In genomic region chr19:48400018-48400742, GRCh38 we compare ENCODE assay signal across 9 cellular contexts. TPM values are rescaled to one million over a fixed set of nuclear protein-coding genes. Genes with fewer than 3 reads are reported as not detected.
DNase-seq lines count a peak whose midpoint lies in the region; FAIRE-seq and TF ChIP-seq lines count a peak whose summit lies in the region.
"Had no signal": no experiment of that assay in that cellular context is flagged by ENCODE, and none has a peak within 500 bp of the region (broad histone marks: within the 10 kb centered on the region; RNA-seq: fewer than 3 reads in every experiment).

No MANE protein-coding gene starts in this region.

- H3K27me3 ChIP-seq in AG04450 (ENCODE audit: control insufficient read depth, insufficient read depth, low read length), result peaks cover 26% of the 10 kb centered on the region
- peaks cover 0 to 19% of the 10 kb centered on the region in 2 donors for H3K27me3 ChIP-seq in Peyer's patch

- H3K4me3 ChIP-seq in AG04450 (ENCODE audit: low read depth, low read length) (peak overlapping the region; percentile 1; the same call in 1 of the 2 replicates), Peyer's patch (no peak overlapping the region)
- H3K4me3 ChIP-seq: suprapubic skin had no signal

- peaks cover 0 to 8% (median 4%) of the 10 kb centered on the region in 4 donors for H3K4me1 ChIP-seq in Peyer's patch

- no peaks in the 10 kb centered on the region for H3K36me3 ChIP-seq in Peyer's patch
- H3K36me3 ChIP-seq: suprapubic skin had no signal

- no peak for FAIRE-seq in GM12891 (lab: Jason Lieb, UNC)

- POLR2A ChIA-PET in AG04450 (lab: Yijun Ruan, JAX), result interaction anchor here (0.7 to 1.4 kb wide), 2 partner anchors 9 to 10 kb away, joined by 3 to 9 read pairs; partner anchors contain the start of gene KDELR1

- no peak for TF ChIP-seq POLR2A in Peyer's patch (IDR thresholded peaks at IDR 0.05)
- no peak for TF ChIP-seq POLR2A in GM12891 (IDR thresholded peaks at IDR 0.05; ENCODE audit: low read depth, low read length)

- CTCF ChIA-PET in AG04450 (lab: Charles Lee), result interaction anchor here (5.4 kb wide), 1 partner anchor 9 kb away, joined by 42 read pairs; the partner anchor contains the start of gene KDELR1

- peaks cover 5% of the 10 kb centered on the region; the same call in 1 of the 2 replicates for H3K9me3 ChIP-seq in AG04450 (ENCODE audit: control insufficient read depth, insufficient read depth, low read length)
- H3K9me3 ChIP-seq in Peyer's patch, result no peaks in the 10 kb centered on the region
- H3K9me3 ChIP-seq: suprapubic skin had no signal

- in situ Hi-C loops in GM13976 (cut with MboI; ENCODE audit: low sequenced_read_pairs, unreplicated experiment), result no loop called here

- no peak for DNase-seq in AG04450 (ENCODE audit: low read depth, low spot score)
- DNase-seq in GM13976 (ENCODE audit: low spot score), result peak; percentile 63
- peak in 2 of 3 donors; percentile 37 to 73 for DNase-seq in Peyer's patch
- DNase-seq in dermis blood vessel endothelial cell, result peak; percentile 72
- DNase-seq in mucosa of gallbladder (ENCODE audit: low spot score), result peak; percentile 40
- no peak for DNase-seq in NCI-H2227 (lab: John Stamatoyannopoulos, UW; ENCODE audit: unreplicated experiment)
- no peak for DNase-seq in AML-193 (lab: John Stamatoyannopoulos, UW)
- no peak for DNase-seq in GM12891 (ENCODE audit: insufficient read length, low spot score)

- no peak for TF ChIP-seq CTCF in AG04450 (IDR thresholded peaks at IDR 0.05; ENCODE audit: low read depth, low read length)
- no peak for TF ChIP-seq CTCF in GM13976 (IDR thresholded peaks at IDR 0.05; ENCODE audit: borderline replicate concordance, control extremely low read depth, extremely low read depth, insufficient read depth, missing control alignments)
- no peak for TF ChIP-seq CTCF in Peyer's patch (IDR thresholded peaks at IDR 0.05)

- peak overlapping the region; percentile 25 for H3K27ac ChIP-seq in AG04450 (ENCODE audit: low read depth, low read length)
- peak overlapping the region in 1 of 4 donors; percentile 76 for H3K27ac ChIP-seq in Peyer's patch
- H3K27ac ChIP-seq: suprapubic skin had no signal

TF ChIP-seq in GM12891, 5 proteins besides CTCF, POLR2A, EP300 and RAD21:
- no peak for TF ChIP-seq POLR2AphosphoS5 (IDR thresholded peaks at IDR 0.05; ENCODE audit: low read depth, low read length)
- TF ChIP-seq POU2F2 (IDR thresholded peaks at IDR 0.05; ENCODE audit: low read depth, low read length), result no peak
- no peak for TF ChIP-seq PAX5 (IDR thresholded peaks at IDR 0.05; ENCODE audit: insufficient read depth, low read length, severe bottlenecking)
- TF ChIP-seq TAF1 (IDR thresholded peaks at IDR 0.05; ENCODE audit: low read depth, low read length), result no peak
- no peak for TF ChIP-seq SPI1 (IDR thresholded peaks at IDR 0.05; ENCODE audit: low read depth, low read length)
TF ChIP-seq in GM12891: peak in this region for 0.

RNA-seq across cellular contexts. Expression of gene GRIN2D, which starts 6.7 kb away (rescaled TPM):
- polyA plus RNA-seq in AG04450 (2011; rRNA removed), result 0.07 and 0.10 TPM in 2 replicates
- polyA minus RNA-seq in AG04450 (2011; rRNA and poly(A)+ RNA removed), result 0.22 and 0.37 TPM in 2 replicates
- under 1 TPM in 2 of 4 donors, not detected in 2; 0.27 to 0.47 TPM for total RNA-seq in Peyer's patch
- 0.51 and 0.79 TPM in 2 replicates for total RNA-seq in dermis blood vessel endothelial cell
- 0.69 TPM for total RNA-seq in mucosa of gallbladder
- polyA plus RNA-seq in GM12891 (2012; ENCODE audit: low read depth, missing spikeins), result 0.40 TPM

RNA-seq across cellular contexts. Expression of gene KDELR1, which starts 8.8 kb away (rescaled TPM):
- 168 and 187 TPM in 2 replicates for polyA plus RNA-seq in AG04450 (2011; rRNA removed)
- 155 and 179 TPM in 2 replicates for polyA minus RNA-seq in AG04450 (2011; rRNA and poly(A)+ RNA removed)
- total RNA-seq in Peyer's patch (100 to 1,000 TPM in 3 of 4 donors, 10 to 100 TPM in 1; 54.5 to 136 (median 112) TPM), dermis blood vessel endothelial cell (37.6 and 70.8 TPM in 2 replicates), mucosa of gallbladder (205 TPM)
- polyA plus RNA-seq in GM12891 (2012; ENCODE audit: low read depth, missing spikeins), result 42.8 TPM

RNA-seq across cellular contexts. Expression of gene SYNGR4, which starts 36.0 kb away (rescaled TPM):
- polyA plus RNA-seq in AG04450 (2011; rRNA removed), result not detected in 2 replicates
- polyA minus RNA-seq in AG04450 (2011; rRNA and poly(A)+ RNA removed), result not detected in 2 replicates
- total RNA-seq in Peyer's patch, result not detected
- not detected in 2 replicates for total RNA-seq in dermis blood vessel endothelial cell
- not detected for total RNA-seq in mucosa of gallbladder
- 0.18 TPM for polyA plus RNA-seq in GM12891 (2012; ENCODE audit: low read depth, missing spikeins)
- total RNA-seq: suprapubic skin had no signal

RNA-seq across cellular contexts. Expression of gene TMEM143, which starts 36.4 kb away (rescaled TPM):
- 4.7 and 5.1 TPM in 2 replicates for polyA plus RNA-seq in AG04450 (2011; rRNA removed)
- 3.8 and 5.5 TPM in 2 replicates for polyA minus RNA-seq in AG04450 (2011; rRNA and poly(A)+ RNA removed)
- total RNA-seq in Peyer's patch (10 to 100 TPM in 3 of 4 donors, 1 to 10 TPM in 1; 8.6 to 30.5 (median 20.0) TPM), dermis blood vessel endothelial cell (1.9 and 3.8 TPM in 2 replicates), mucosa of gallbladder (18.0 TPM)
- 11.0 TPM for polyA plus RNA-seq in GM12891 (2012; ENCODE audit: low read depth, missing spikeins)

RNA-seq across cellular contexts. Expression of gene GRWD1, which starts 45.6 kb away (rescaled TPM):
- polyA plus RNA-seq in AG04450 (2011; rRNA removed), result 15.2 and 16.0 TPM in 2 replicates
- polyA minus RNA-seq in AG04450 (2011; rRNA and poly(A)+ RNA removed), result 11.6 TPM in 2 replicates
- 10 to 100 TPM in 3 of 4 donors, 1 to 10 TPM in 1; 10.0 to 17.6 (median 15.6) TPM for total RNA-seq in Peyer's patch
- total RNA-seq in dermis blood vessel endothelial cell, result 41.4 and 57.9 TPM in 2 replicates
- total RNA-seq in mucosa of gallbladder, result 27.6 TPM
- polyA plus RNA-seq in GM12891 (2012; ENCODE audit: low read depth, missing spikeins), result 20.6 TPM

Comparison
In these comparisons a context has a peak if more than half of its experiments do, and no peak if none do; other contexts are left out.
1. DNase-seq: peak in GM13976 (single experiment), Peyer's patch (2 of 3), dermis blood vessel endothelial cell (single experiment) and mucosa of gallbladder (single experiment); none in AG04450 (single experiment), NCI-H2227 (single experiment), AML-193 (0 of 2) and GM12891 (single experiment).